In the genomic region with DNA sequence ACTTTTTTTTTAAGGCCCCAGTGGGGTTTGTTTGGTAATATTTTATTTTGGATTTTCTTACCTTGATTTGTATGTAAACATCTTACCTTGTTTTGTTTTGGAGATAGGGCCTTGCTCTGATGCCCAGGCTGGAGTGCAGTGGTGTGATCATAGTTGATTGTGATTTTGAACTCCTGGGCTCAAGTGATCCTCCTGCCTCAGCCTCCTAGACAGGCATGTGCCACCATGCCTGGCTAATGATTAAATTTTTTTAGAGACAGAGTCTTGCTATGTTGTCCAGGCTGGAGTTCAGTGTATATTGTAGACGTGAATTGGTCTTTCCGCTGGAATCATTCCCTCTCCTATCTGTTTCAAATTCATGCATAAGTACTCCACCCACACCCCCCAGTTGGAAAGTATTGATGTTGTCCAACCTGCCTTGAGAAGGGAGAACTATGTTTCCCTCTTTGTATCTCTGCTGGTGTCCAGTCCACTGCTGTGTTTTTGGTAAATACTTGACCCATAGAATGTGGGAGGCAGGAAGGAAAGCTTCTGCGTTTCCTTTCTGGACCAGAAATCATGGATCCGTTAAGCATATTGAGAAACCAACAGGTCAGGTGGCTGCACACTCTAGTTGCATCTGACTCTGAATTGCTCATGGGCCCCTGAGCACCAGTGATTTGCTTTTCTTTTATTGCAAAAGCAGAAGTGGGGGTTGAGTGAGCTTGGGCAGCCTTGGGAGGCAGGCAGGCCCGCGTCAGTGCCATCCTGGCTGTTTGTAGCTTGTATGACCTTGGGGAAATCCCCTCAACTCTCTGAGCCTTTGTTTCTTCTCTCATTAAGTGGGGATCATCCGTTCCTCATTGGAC, we compare ENCODE assay signal across 11 cellular contexts. TPM values are rescaled to one million over a fixed set of nuclear protein-coding genes. Genes with fewer than 3 reads are reported as not detected.
A peak's percentile ranks its signal among the peaks of the same experiment; 100 is the strongest.
DNase-seq lines count a peak whose midpoint lies in the region; ATAC-seq and TF ChIP-seq lines count a peak whose summit lies in the region.
"Had no signal": no experiment of that assay in that cellular context is flagged by ENCODE, and none has a peak within 500 bp of the region (broad histone marks: within the 10 kb centered on the region; RNA-seq: fewer than 3 reads in every experiment).

No MANE protein-coding gene starts in this region.

- no peaks in the 10 kb centered on the region for H3K36me3 ChIP-seq in GM06990 (ENCODE audit: control insufficient read depth, insufficient read depth, low read length)
- H3K36me3 ChIP-seq in lung (ENCODE audit: control insufficient read depth in 2 of 2, insufficient read depth in 2 of 2, low read length in 2 of 2), result no peaks in the 10 kb centered on the region
- H3K36me3 ChIP-seq: tibial artery had no signal

- TF ChIP-seq CTCF in GM06990 (IDR thresholded peaks at IDR 0.05; ENCODE audit: insufficient read depth, low read length, poor library complexity, severe bottlenecking) (no peak), lung (IDR thresholded peaks at IDR 0.05; ENCODE audit: control extremely low read depth, extremely low read depth) (no peak)

- H3K27me3 ChIP-seq in GM06990 (replicated peaks; ENCODE audit: control insufficient read depth, insufficient read depth, low read length), result no peaks in the 10 kb centered on the region
- no peaks in the 10 kb centered on the region for H3K27me3 ChIP-seq in lung (ENCODE audit: control insufficient read depth, insufficient read depth)
- H3K27me3 ChIP-seq: tibial artery had no signal

- H3K27ac ChIP-seq in lung (ENCODE audit: low read depth in 1 of 2, low read length in 1 of 2), result no peak overlapping the region
- H3K27ac ChIP-seq: tibial artery had no signal

- no peaks in the 10 kb centered on the region for H3K9me3 ChIP-seq in lung (ENCODE audit: control insufficient read depth in 2 of 2, insufficient read depth in 1 of 2, low read length in 1 of 2)
- H3K9me3 ChIP-seq: tibial artery had no signal

- ATAC-seq in GM21723 (IDR thresholded peaks at IDR 0.05; ENCODE audit: unreplicated experiment) (peak; percentile 68), lung (ENCODE audit: insufficient read depth, low FRiP score) (peak; percentile 15), GM21526 (IDR thresholded peaks at IDR 0.05; ENCODE audit: low FRiP score, unreplicated experiment) (no peak)
- ATAC-seq: right cardiac atrium had no signal

- H3K4me1 ChIP-seq in lung (ENCODE audit: control insufficient read depth in 2 of 2, insufficient read depth in 2 of 2, low read length in 2 of 2), result no peaks in the 10 kb centered on the region
- H3K4me1 ChIP-seq: tibial artery had no signal

- WGBS in lung, 2 donors, result 30 to 48% methylated on average over 7 of the region's 7 CpGs

- TF ChIP-seq POLR2A in Raji (IDR thresholded peaks at IDR 0.05; ENCODE audit: insufficient read depth, low read depth, low read length), result 0 out of 2 replicates have a peak, but pooled peaks have one; percentile 24

- H3K4me3 ChIP-seq in GM06990 (replicated peaks; ENCODE audit: low read depth, low read length) (no peak overlapping the region), lung (no peak overlapping the region)
- H3K4me3 ChIP-seq: tibial artery had no signal

- peak; percentile 71 for DNase-seq in GM06990 (ENCODE audit: extremely low read depth, insufficient read length)
- no peak for DNase-seq in lung (ENCODE audit: low spot score)
- no peak for DNase-seq in NCI-H226
- no peak for DNase-seq in SW 1271 (lab: John Stamatoyannopoulos, UW)
- DNase-seq in iPS-NIHi11 (ENCODE audit: low spot score), result no peak
- DNase-seq: glutamatergic neuron, right cardiac atrium, tibial artery had no signal

RNA-seq across cellular contexts. Expression of a gene that starts 25.0 kb away (rescaled TPM):
- total RNA-seq in lung, result 1 to 10 TPM; 4.4 to 4.6 TPM
- polyA plus RNA-seq in lung, result 1 to 10 TPM; 2.5 to 7.2 TPM
